ENCODE assay signal across 8 cellular contexts in genomic region chr1:22018583-22019559, GRCh38.
A peak's percentile ranks its signal among the peaks of the same experiment; 100 is the strongest.
DNase-seq lines count a peak whose midpoint lies in the region; ATAC-seq lines count a peak whose summit lies in the region.

No MANE protein-coding gene starts in this region.

- H3K4me1 ChIP-seq in HAP-1, result peaks cover 1% of the 10 kb centered on the region; the same call in 1 of the 2 replicates

- ATAC-seq in HG02981 (IDR thresholded peaks at IDR 0.05; ENCODE audit: unreplicated experiment), result peak; percentile 70

- H3K27me3 ChIP-seq in HAP-1 (ENCODE audit: low read depth), result no peaks in the 10 kb centered on the region

- no peaks in the 10 kb centered on the region for H3K9me3 ChIP-seq in HAP-1

- in situ Hi-C loops in HAP-1 (cut with MboI; ENCODE audit: low sequenced_read_pairs), result no loop called here

- DNase-seq in EL (peak; percentile 91), SKM-1 (lab: John Stamatoyannopoulos, UW; ENCODE audit: unreplicated experiment) (peak; percentile 87), iPS-NIHi7 (ENCODE audit: extremely low spot score) (peak; percentile 42), NCI-H2107 treated with DMSO at 0.1 percent for 48 hours (lab: John Stamatoyannopoulos, UW; ENCODE audit: unreplicated experiment) (no peak), HAP-1 (ENCODE audit: low spot score in 2 of 2) (no peak)
- DNase-seq in activated naive CD4-positive, alpha-beta T cell treated with anti-CD3 and anti-CD28 coated beads, Interleukin-2, amount 50 U/mL, for 16 hours, result peak; percentile 68
- peak; percentile 47 to 62 (median 56) for DNase-seq in stimulated activated CD4-positive, alpha-beta T cell treated with anti-CD3 and anti-CD28 coated beads, TNF-alpha, amount 100 ng/mL, for 48 hours (ENCODE audit: low read depth in 3 of 3)

- H3K4me3 ChIP-seq in HAP-1, result no peak overlapping the region

- no peaks in the 10 kb centered on the region for H3K36me3 ChIP-seq in HAP-1 (replicated peaks)

Comparison
In these comparisons a context has a peak if more than half of its experiments do, and no peak if none do; other contexts are left out.
1. DNase-seq: peak in EL (single experiment), SKM-1 (single experiment), activated naive CD4-positive, alpha-beta T cell treated with anti-CD3 and anti-CD28 coated beads, Interleukin-2, amount 50 U/mL, for 16 hours (single experiment), iPS-NIHi7 (single experiment) and stimulated activated CD4-positive, alpha-beta T cell treated with anti-CD3 and anti-CD28 coated beads, TNF-alpha, amount 100 ng/mL, for 48 hours (3 of 3); none in NCI-H2107 treated with DMSO at 0.1 percent for 48 hours (single experiment) and HAP-1 (0 of 2).